In the genomic region with DNA sequence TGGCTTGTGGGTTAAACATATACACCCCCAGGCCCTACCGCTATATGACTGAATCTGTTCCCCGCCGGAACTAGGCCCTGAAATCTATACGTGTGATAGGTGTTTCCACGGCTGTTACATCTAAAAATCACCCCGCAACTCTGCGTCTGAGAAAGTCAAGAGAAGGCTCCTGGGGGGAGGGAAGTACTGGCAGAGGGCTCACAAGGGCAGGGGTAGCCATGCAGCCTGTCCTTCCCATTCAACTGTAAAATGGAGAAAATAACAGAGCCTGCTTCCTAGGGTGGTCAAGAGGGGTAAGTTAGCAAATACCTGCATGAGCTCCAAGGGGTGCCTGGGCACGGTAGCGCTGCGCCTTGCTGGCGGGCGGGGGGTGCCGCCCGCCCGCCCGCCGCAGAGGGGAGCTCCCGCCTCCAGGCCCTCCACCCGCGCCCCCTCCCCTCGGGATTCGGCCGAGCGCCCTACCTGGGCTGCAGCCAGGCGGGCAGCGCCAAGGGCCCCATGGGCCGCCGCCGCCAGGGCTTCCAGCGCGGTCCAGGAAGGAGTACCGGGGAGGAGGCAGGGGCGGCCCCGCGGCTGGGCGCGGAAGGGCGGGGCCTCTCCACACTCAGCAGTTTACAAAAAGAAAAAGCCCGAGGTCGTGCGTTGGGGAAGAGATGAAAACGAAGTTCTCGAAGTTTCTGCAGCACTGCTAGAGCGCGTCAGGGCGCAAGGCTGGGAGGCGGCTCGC, we compare ENCODE assay signal across 8 cellular contexts. TPM values are rescaled to one million over a fixed set of nuclear protein-coding genes. Genes with fewer than 3 reads are reported as not detected.
DNase-seq lines count a peak whose midpoint lies in the region; ATAC-seq and TF ChIP-seq lines count a peak whose summit lies in the region.

HACD4 (minus strand) TSS at position 550 of the 727 bp plus-strand sequence; CDS start at position 500, 50 bp downstream.

- intact Hi-C loops in T-helper 1 cell treated with Interleukin-12 subunit alpha and Interleukin-12 subunit beta and Interleukin-4 antibody, amounts not matched to agents 30 ng/mL and 1 ng/mL, for 36 hours (cut with micrococcal nuclease): loop anchor here (1.0 to 10.0 kb wide), 13 partner anchors 30 to 1105 kb away; partner anchors contain the start of genes FOCAD, KLHL9, MLLT3 and MTAP
- intact Hi-C loops in ascending aorta (cut with DNase I): loop anchor here (2.0 to 5.0 kb wide), 2 partner anchors 40 to 49 kb away; no protein-coding TSS in a partner anchor

- H3K4me2 ChIP-seq in smooth muscle cell: peak within 1 kb of the TSS; percentile 92

- H3K36me3 ChIP-seq in ACC112 (ENCODE audit: insufficient read depth, low read length) (no peaks in the 10 kb centered on the region), ascending aorta (no peaks in the 10 kb centered on the region), iPS-15b (ENCODE audit: control insufficient read depth, insufficient read depth, low read length) (no peaks in the 10 kb centered on the region), smooth muscle cell (ENCODE audit: low read depth) (no peaks in the 10 kb centered on the region)

- H3K79me2 ChIP-seq in ACC112 (ENCODE audit: control insufficient read depth, insufficient read depth, low read length, unreplicated experiment): no peaks in the 10 kb centered on the region
- no peaks in the 10 kb centered on the region for H3K79me2 ChIP-seq in smooth muscle cell (ENCODE audit: low read depth)

- peak within 1 kb of the TSS; percentile 78 for H3K4me3 ChIP-seq in ACC112 (ENCODE audit: low read depth, low read length)
- H3K4me3 ChIP-seq in ascending aorta: peak within 1 kb of the TSS; percentile 66 to 79
- H3K4me3 ChIP-seq in iPS-15b (ENCODE audit: low read depth, low read length): peak within 1 kb of the TSS; percentile 65
- H3K4me3 ChIP-seq in smooth muscle cell: peak within 1 kb of the TSS; percentile 67

- WGBS in smooth muscle cell (ENCODE audit: low lambda C conversion rate): 19% methylated on average over 21 of the region's 48 CpGs

- ATAC-seq in GM18861 (IDR thresholded peaks at IDR 0.05; ENCODE audit: unreplicated experiment) (peak; percentile 56), HG03064 (IDR thresholded peaks at IDR 0.05; ENCODE audit: low read depth, unreplicated experiment) (peak; percentile 75)

- H3K27ac ChIP-seq in ACC112 (ENCODE audit: low read depth, low read length) (peak within 1 kb of the TSS; percentile 18; the same call in 1 of the 2 replicates), ascending aorta (peak within 1 kb of the TSS; percentile 77 to 82), smooth muscle cell (ENCODE audit: low read depth) (no peak within 1 kb of the TSS)

- H3K4me1 ChIP-seq in ACC112 (ENCODE audit: control insufficient read depth, insufficient read depth, low read length, unreplicated experiment) (peaks cover 17% of the 10 kb centered on the region), ascending aorta (peaks cover 0 to 4% of the 10 kb centered on the region in 2 donors), iPS-15b (ENCODE audit: control insufficient read depth, insufficient read depth, low read length) (peaks cover 4% of the 10 kb centered on the region), smooth muscle cell (ENCODE audit: low read depth) (no peaks in the 10 kb centered on the region)

- peaks cover 10% of the 10 kb centered on the region for H3F3A ChIP-seq in smooth muscle cell (ENCODE audit: low read depth)

- peak in 1 of 3 experiments; percentile 4 for TF ChIP-seq CTCF in ascending aorta (IDR thresholded peaks at IDR 0.05)
- TF ChIP-seq CTCF in smooth muscle cell (IDR thresholded peaks at IDR 0.05; ENCODE audit: borderline replicate concordance, insufficient read depth, poor library complexity, severe bottlenecking): no peak

- peak within 1 kb of the TSS; percentile 37 for H3K9ac ChIP-seq in iPS-15b (ENCODE audit: low read depth, low read length)
- no peak within 1 kb of the TSS for H3K9ac ChIP-seq in smooth muscle cell (ENCODE audit: low read depth)

- peak in 1 of 2 donors; percentile 79 for DNase-seq in ascending aorta (ENCODE audit: low spot score in 2 of 2)
- DNase-seq in smooth muscle cell (lab: John Stamatoyannopoulos, UW; ENCODE audit: unreplicated experiment): no peak
- DNase-seq in NCI-H1694 (lab: John Stamatoyannopoulos, UW): no peak

- H3K9me3 ChIP-seq in ascending aorta: no peaks in the 10 kb centered on the region
- no peaks in the 10 kb centered on the region for H3K9me3 ChIP-seq in iPS-15b (ENCODE audit: control insufficient read depth, insufficient read depth, low read length)
- no peaks in the 10 kb centered on the region for H3K9me3 ChIP-seq in smooth muscle cell (replicated peaks; ENCODE audit: low read depth)

- no peaks in the 10 kb centered on the region for H4K20me1 ChIP-seq in smooth muscle cell (ENCODE audit: low read depth)

- no peaks in the 10 kb centered on the region for H3K27me3 ChIP-seq in ACC112 (ENCODE audit: insufficient read depth, low read length)
- no peaks in the 10 kb centered on the region for H3K27me3 ChIP-seq in ascending aorta
- H3K27me3 ChIP-seq in iPS-15b (ENCODE audit: control insufficient read depth, insufficient read depth, low read length): no peaks in the 10 kb centered on the region
- H3K27me3 ChIP-seq in smooth muscle cell (ENCODE audit: low read depth): no peaks in the 10 kb centered on the region

- H2AFZ ChIP-seq in ACC112 (ENCODE audit: low read length, unreplicated experiment) (peak within 1 kb of the TSS; percentile 77), smooth muscle cell (ENCODE audit: low read depth) (peak within 1 kb of the TSS; percentile 67)

RNA-seq across cellular contexts. Expression of gene HACD4, which starts in this region (rescaled TPM):
- 10.3 and 11.0 TPM in 2 replicates for total RNA-seq in T-helper 1 cell treated with Interleukin-12 subunit alpha and Interleukin-12 subunit beta and Interleukin-4 antibody, amounts not matched to agents 30 ng/mL and 1 ng/mL, for 36 hours
- total RNA-seq in ascending aorta (4.6 TPM), smooth muscle cell (5.1 and 6.2 TPM in 2 replicates)
- 1.8 and 2.6 TPM in 2 replicates for polyA plus RNA-seq in smooth muscle cell
